In genomic region chr11:78860720-78861422, GRCh38 we compare ENCODE assay signal across 17 cellular contexts.
DNase-seq lines count a peak whose midpoint lies in the region; ATAC-seq, FAIRE-seq and TF ChIP-seq lines count a peak whose summit lies in the region.
"Had no signal": no experiment of that assay in that cellular context is flagged by ENCODE, and none has a peak within 500 bp of the region (broad histone marks: within the 10 kb centered on the region; RNA-seq: fewer than 3 reads in every experiment).

No MANE protein-coding gene starts in this region.

- H3K27me3 Mint-ChIP-seq in activated CD4-positive, alpha-beta T cell treated with anti-CD3 and anti-CD28 coated beads for 36 hours, result peaks cover 7% of the 10 kb centered on the region

- in situ Hi-C loops in GM12878 (cut with MboI), result no loop called here

- no peaks in the 10 kb centered on the region for H3K4me1 ChIP-seq in MM.1S (ENCODE audit: low read length)
- no peaks in the 10 kb centered on the region for H3K4me1 ChIP-seq in GM12878 (ENCODE audit: control insufficient read depth, insufficient read depth, low read length)
- H3K4me1 ChIP-seq: foreskin keratinocyte had no signal

- no peaks in the 10 kb centered on the region for H3K9me2 ChIP-seq in MM.1S (replicated peaks; ENCODE audit: insufficient read depth, low read length)

- intact Hi-C loops in activated CD4-positive, alpha-beta T cell treated with anti-CD3 and anti-CD28 coated beads for 36 hours (cut with DNase I, micrococcal nuclease), result no loop called here
- intact Hi-C loops in GM12878 (cut with micrococcal nuclease; ENCODE audit: unreplicated experiment) (no loop called here), dorsolateral prefrontal cortex (cut with DNase I) (no loop called here)

- RAD21 ChIA-PET in GM12878 (lab: Charles Lee; ENCODE audit: unreplicated experiment), result no interaction called here

- H3K36me3 ChIP-seq in MM.1S (replicated peaks; ENCODE audit: insufficient read depth, low read length) (no peaks in the 10 kb centered on the region), GM12878 (ENCODE audit: control insufficient read depth in 2 of 2, insufficient read depth in 2 of 2, low read length in 1 of 2) (no peaks in the 10 kb centered on the region)
- H3K36me3 ChIP-seq: neutrophil had no signal

- H3K9me3 Mint-ChIP-seq in activated CD4-positive, alpha-beta T cell treated with anti-CD3 and anti-CD28 coated beads for 36 hours (ENCODE audit: low read depth), result no peaks in the 10 kb centered on the region

- DNase-seq in activated CD4-positive, alpha-beta T cell treated with anti-CD3 and anti-CD28 coated beads for 36 hours, result peak; percentile 10
- no peak for DNase-seq in activated CD4-positive, alpha-beta T cell treated with anti-CD3 and anti-CD28 coated beads, Interleukin-2, amount 50 U/mL, for 1 hour
- peak; percentile 21 for DNase-seq in MM.1S
- DNase-seq in GM12878 (ENCODE audit: low read depth, low spot score), result no peak
- peak; percentile 70 for DNase-seq in left kidney (ENCODE audit: low read depth, low spot score)
- DNase-seq in dorsolateral prefrontal cortex, result no peak
- DNase-seq: activated CD4-positive, CD25-positive, alpha-beta regulatory T cell; foreskin keratinocyte; NCI-H1105; NCI-H526; SHP77 treated with DMSO at 0.1 percent for 48 hours had no signal

- TF ChIP-seq EP300 in GM12878 (IDR thresholded peaks at IDR 0.05; ENCODE audit: borderline replicate concordance in 1 of 2, control insufficient read depth in 1 of 2, low read depth in 2 of 2, low read length in 2 of 2), result no peak

- no peak overlapping the region for H3K4me2 ChIP-seq in MM.1S (ENCODE audit: low read depth, low read length)
- H3K4me2 ChIP-seq in GM12878 (ENCODE audit: control insufficient read depth, insufficient read depth), result no peak overlapping the region

- FAIRE-seq in GM12878 (lab: Jason Lieb, UNC), result no peak
- FAIRE-seq: A204.1, GM18507 had no signal

- H3K36me3 Mint-ChIP-seq in activated CD4-positive, alpha-beta T cell treated with anti-CD3 and anti-CD28 coated beads for 36 hours (ENCODE audit: low read depth), result no peaks in the 10 kb centered on the region

- H3K27ac ChIP-seq in MM.1S (ENCODE audit: low read length) (no peak overlapping the region), GM12878 (ENCODE audit: control insufficient read depth, insufficient read depth) (no peak overlapping the region), dorsolateral prefrontal cortex (no peak overlapping the region)
- H3K27ac ChIP-seq: foreskin keratinocyte, neutrophil had no signal

- CTCF ChIA-PET in activated CD4-positive, alpha-beta T cell treated with anti-CD3 and anti-CD28 coated beads for 36 hours (lab: Charles Lee), result no interaction called here
- CTCF ChIA-PET in GM12878 (lab: Yijun Ruan, JAX), result no interaction called here

- H4K20me1 ChIP-seq in MM.1S (ENCODE audit: insufficient read depth, low read length) (no peaks in the 10 kb centered on the region), GM12878 (ENCODE audit: control insufficient read depth, insufficient read depth) (no peaks in the 10 kb centered on the region)

- H3K9me3 ChIP-seq in MM.1S (replicated peaks; ENCODE audit: insufficient read depth, low read length), result no peaks in the 10 kb centered on the region
- no peaks in the 10 kb centered on the region for H3K9me3 ChIP-seq in GM12878 (replicated peaks; ENCODE audit: control insufficient read depth, insufficient read depth, low read length)
- H3K9me3 ChIP-seq: neutrophil had no signal

- no peak for ATAC-seq in activated CD4-positive, alpha-beta T cell treated with anti-CD3 and anti-CD28 coated beads for 36 hours
- ATAC-seq in GM12878 (no peak), HG03108 (IDR thresholded peaks at IDR 0.05; ENCODE audit: unreplicated experiment) (no peak), HG02852 (IDR thresholded peaks at IDR 0.05; ENCODE audit: unreplicated experiment) (no peak)
- ATAC-seq: foreskin keratinocyte, left lobe of liver had no signal

- H3F3A ChIP-seq in MM.1S (ENCODE audit: insufficient read depth, low read length), result no peaks in the 10 kb centered on the region

- H3K9ac ChIP-seq in MM.1S (ENCODE audit: low read length), result no peak overlapping the region
- no peak overlapping the region for H3K9ac ChIP-seq in GM12878 (ENCODE audit: control insufficient read depth, insufficient read depth, low read length)

- no peak overlapping the region for H2AFZ ChIP-seq in MM.1S (ENCODE audit: low read length)
- H2AFZ ChIP-seq in GM12878 (ENCODE audit: control insufficient read depth, low read depth, low read length), result no peak overlapping the region

- H3K4me3 ChIP-seq in MM.1S (ENCODE audit: low read length) (no peak overlapping the region), GM12878 (no peak overlapping the region), dorsolateral prefrontal cortex (no peak overlapping the region)

- no peak for TF ChIP-seq POLR2A in GM12878 (IDR thresholded peaks at IDR 0.05; ENCODE audit: low read depth, low read length)

- H3K27ac Mint-ChIP-seq in activated CD4-positive, alpha-beta T cell treated with anti-CD3 and anti-CD28 coated beads for 36 hours, result no peak overlapping the region

- no peaks in the 10 kb centered on the region for H3K4me1 Mint-ChIP-seq in activated CD4-positive, alpha-beta T cell treated with anti-CD3 and anti-CD28 coated beads for 36 hours

- SMC1A ChIA-PET in GM12878 (lab: Charles Lee; ENCODE audit: uncharacterized antibody, unreplicated experiment), result no interaction called here

- H3K27me3 ChIP-seq in MM.1S (replicated peaks; ENCODE audit: insufficient read depth, low read length) (no peaks in the 10 kb centered on the region), GM12878 (replicated peaks in 1 of 2; ENCODE audit: control insufficient read depth in 2 of 2, insufficient read depth in 2 of 2, low read length in 1 of 2) (no peaks in the 10 kb centered on the region; a peak in 1 of 4 replicates), dorsolateral prefrontal cortex (no peaks in the 10 kb centered on the region)
- H3K27me3 ChIP-seq: foreskin keratinocyte had no signal

- no peak for TF ChIP-seq RAD21 in GM12878 (IDR thresholded peaks at IDR 0.05; ENCODE audit: insufficient read depth, low read depth, low read length)

- no peak for TF ChIP-seq CTCF in MM.1S (IDR thresholded peaks at IDR 0.05; ENCODE audit: low read length)
- no peak for TF ChIP-seq CTCF in GM12878 (IDR thresholded peaks at IDR 0.05 in 2 of 3, conservative IDR thresholded peaks at IDR 0.05 in 1 of 3; ENCODE audit: control insufficient read depth in 2 of 3, extremely low read depth in 1 of 3, insufficient read depth in 1 of 3, low read depth in 3 of 3, low read length in 3 of 3)
- TF ChIP-seq CTCF in dorsolateral prefrontal cortex (IDR thresholded peaks at IDR 0.05 in 54 of 56, conservative IDR thresholded peaks at IDR 0.05 in 2 of 56; ENCODE audit: low read depth in 1 of 56, partially characterized antibody in 56 of 56), result no peak

- POLR2A ChIA-PET in activated CD4-positive, alpha-beta T cell treated with anti-CD3 and anti-CD28 coated beads for 36 hours (lab: Charles Lee), result no interaction called here
- POLR2A ChIA-PET in GM12878 (lab: Charles Lee), result no interaction called here

- no peak overlapping the region for H3K4me3 Mint-ChIP-seq in activated CD4-positive, alpha-beta T cell treated with anti-CD3 and anti-CD28 coated beads for 36 hours

- no TSS peak for BruUV-seq in GM12878 (replicated peaks; lab: Mats Ljungman, UMichigan)

- H3K79me2 ChIP-seq in MM.1S (ENCODE audit: low read length), result no peaks in the 10 kb centered on the region
- H3K79me2 ChIP-seq in GM12878 (ENCODE audit: control insufficient read depth, insufficient read depth, low read length), result no peaks in the 10 kb centered on the region

- 35% methylated on average over 5 of the region's 5 CpGs for WGBS in GM12878 (ENCODE audit: insufficient coverage, insufficient replicate concordance, low lambda C conversion rate, missing lambda C conversion rate)

TF ChIP-seq in GM12878, 131 proteins besides CTCF, POLR2A, EP300 and RAD21:
- TF ChIP-seq REST (IDR thresholded peaks at IDR 0.05; ENCODE audit: low read depth, low read length), result peak; percentile 82
- TF ChIP-seq PBX3 (IDR thresholded peaks at IDR 0.05; ENCODE audit: insufficient replicate concordance, low read depth, low read length), result no peak

Comparison
In these comparisons a context has a peak if more than half of its experiments do, and no peak if none do; other contexts are left out.
1. DNase-seq: peak in activated CD4-positive, alpha-beta T cell treated with anti-CD3 and anti-CD28 coated beads for 36 hours (single experiment), MM.1S (single experiment) and left kidney (single experiment); none in activated CD4-positive, alpha-beta T cell treated with anti-CD3 and anti-CD28 coated beads, Interleukin-2, amount 50 U/mL, for 1 hour (single experiment), GM12878 (single experiment) and dorsolateral prefrontal cortex (0 of 10).